ENCODE assay signal across 23 cellular contexts in genomic region chr17:41532947-41533570, GRCh38. TPM values are rescaled to one million over a fixed set of nuclear protein-coding genes. Genes with fewer than 3 reads are reported as not detected.
"Had no signal": no experiment of that assay in that cellular context is flagged by ENCODE, and none has a peak within 500 bp of the region (broad histone marks: within the 10 kb centered on the region; RNA-seq: fewer than 3 reads in every experiment).

No MANE protein-coding gene starts in this region.

- H2AFZ ChIP-seq: neural progenitor cell had no signal

- H3K36me3 ChIP-seq: esophagus squamous epithelium, neural progenitor cell, spleen, stomach, uterus had no signal

- H3K9ac ChIP-seq: neural progenitor cell had no signal

- DNase-seq: activated CD4-positive, alpha-beta T cell treated with anti-CD3 and anti-CD28 coated beads, Interleukin-2, amount 50 U/mL, for 1 hour; activated CD8-positive, alpha-beta memory T cell treated with anti-CD3 and anti-CD28 coated beads for 24 hours; activated gamma-delta T cell treated with Interleukin-2 at 50 U/mL for 16 hours; amniotic stem cell; cortex of kidney; effector CD4-positive, alpha-beta T cell; esophagus squamous epithelium; hippocampal formation; left ventricle myocardium superior; spleen; stomach; testis; uterus had no signal

- H3K9me3 ChIP-seq: esophagus squamous epithelium, spleen, stomach, testis, uterus had no signal

- ATAC-seq: left ventricle myocardium superior, sciatic nerve had no signal

- H3K4me2 ChIP-seq: neural progenitor cell had no signal

- H3K4me3 Mint-ChIP-seq: activated naive CD8-positive, alpha-beta T cell; central memory CD8-positive, alpha-beta T cell; mesothelial cell of epicardium; neural progenitor cell had no signal

- H3K27me3 ChIP-seq: neural progenitor cell, testis, uterus had no signal

- H3K4me3 ChIP-seq: esophagus squamous epithelium, neural progenitor cell, spleen, stomach, testis, uterus had no signal

- H3K27ac Mint-ChIP-seq: activated naive CD8-positive, alpha-beta T cell; mesothelial cell of epicardium had no signal

- H3K36me3 Mint-ChIP-seq: activated naive CD8-positive, alpha-beta T cell; mesothelial cell of epicardium; neural progenitor cell had no signal

- H3K9me3 Mint-ChIP-seq: central memory CD8-positive, alpha-beta T cell; mesothelial cell of epicardium; neural progenitor cell had no signal

- FAIRE-seq: keratinocyte had no signal

- H3K27ac ChIP-seq: neural progenitor cell, spleen, stomach, testis, uterus had no signal

- H3K4me1 ChIP-seq: uterus had no signal

RNA-seq across cellular contexts. Expression of gene KRT19, which starts 5.0 kb away (rescaled TPM):
- total RNA-seq: myocyte had no signal

RNA-seq across cellular contexts. Expression of gene KRT15, which starts 14.4 kb away (rescaled TPM):
- total RNA-seq: myocyte, osteocyte, spleen had no signal

RNA-seq across cellular contexts. Expression of gene KRT13, which starts 27.6 kb away (rescaled TPM):
- total RNA-seq: fibroblast of villous mesenchyme, left ventricle myocardium superior, myocyte, osteocyte, pulmonary artery endothelial cell, spleen had no signal

RNA-seq across cellular contexts. Expression of gene KRT9, which starts 38.8 kb away (rescaled TPM):
- total RNA-seq: fibroblast of villous mesenchyme, left ventricle myocardium superior, mesothelial cell of epicardium, myocyte, pulmonary artery endothelial cell, sciatic nerve, spleen, stomach had no signal
- polyA plus RNA-seq: spleen, stomach had no signal

RNA-seq across cellular contexts. Expression of gene KRT36, which starts 43.3 kb away (rescaled TPM):
- total RNA-seq: left ventricle myocardium superior, mesothelial cell of epicardium, myocyte, osteocyte, pulmonary artery endothelial cell, sciatic nerve, stomach, uterus had no signal
- polyA plus RNA-seq: keratinocyte, stomach had no signal
